In genomic region chr22:25698986-25699385, GRCh38 we compare ENCODE assay signal across 26 cellular contexts. TPM values are rescaled to one million over a fixed set of nuclear protein-coding genes. Genes with fewer than 3 reads are reported as not detected.
DNase-seq lines count a peak whose midpoint lies in the region; ATAC-seq and TF ChIP-seq lines count a peak whose summit lies in the region.
"Had no signal": no experiment of that assay in that cellular context is flagged by ENCODE, and none has a peak within 500 bp of the region (broad histone marks: within the 10 kb centered on the region; RNA-seq: fewer than 3 reads in every experiment).

No MANE protein-coding gene starts in this region.

- H3K27ac ChIP-seq in cardiac muscle cell (peak overlapping the region; percentile 4), right atrium auricular region (no peak overlapping the region)

- H3K4me3 ChIP-seq in cardiac muscle cell (no peak overlapping the region), right atrium auricular region (no peak overlapping the region)
- H3K4me3 ChIP-seq: GM12878 had no signal

- H3K27me3 Mint-ChIP-seq in brain (no peaks in the 10 kb centered on the region), nephron (ENCODE audit: low read depth) (no peaks in the 10 kb centered on the region)
- H3K27me3 Mint-ChIP-seq: CD4-positive, CD25-positive, alpha-beta regulatory T cell had no signal

- no peak overlapping the region for H3K4me3 Mint-ChIP-seq in brain
- no peak overlapping the region for H3K4me3 Mint-ChIP-seq in nephron
- H3K4me3 Mint-ChIP-seq: CD4-positive, CD25-positive, alpha-beta regulatory T cell had no signal

- DNase-seq in cardiac muscle cell (ENCODE audit: low read depth in 1 of 2, low spot score in 1 of 2): no peak
- DNase-seq in right atrium auricular region (ENCODE audit: low spot score): no peak
- no peak for DNase-seq in activated naive CD4-positive, alpha-beta T cell treated with anti-CD3 and anti-CD28 coated beads, Interleukin-2, amount 50 U/mL, for 16 hours
- DNase-seq in pons (ENCODE audit: low spot score): no peak
- DNase-seq: CD4-positive, CD25-positive, alpha-beta regulatory T cell; COR-L47; DND-41; GOT3; HCEC 1CT; IMR-90; Karpas-422; MV-4-11; NCI-H1105 treated with DMSO at 0.1 percent for 48 hours; NCI-H2029 treated with DMSO at 0.1 percent for 48 hours; NCI-H345; NCI-H524; NCI-H82; SIG-M5 had no signal

- no peak for ATAC-seq in GM19467 (IDR thresholded peaks at IDR 0.05; ENCODE audit: unreplicated experiment)
- ATAC-seq: GM12878, Panc1 had no signal

- H3K36me3 Mint-ChIP-seq in brain (peaks cover 23% of the 10 kb centered on the region), nephron (ENCODE audit: low read depth) (peaks cover 15% of the 10 kb centered on the region)

- H3K27me3 ChIP-seq in cardiac muscle cell (no peaks in the 10 kb centered on the region), right atrium auricular region (no peaks in the 10 kb centered on the region)

- no peaks in the 10 kb centered on the region for H3K9me3 ChIP-seq in cardiac muscle cell (ENCODE audit: low read depth)
- no peaks in the 10 kb centered on the region for H3K9me3 ChIP-seq in right atrium auricular region

- TF ChIP-seq CTCF in cardiac muscle cell (IDR thresholded peaks at IDR 0.05; ENCODE audit: low read depth, low read length) (no peak), right atrium auricular region (IDR thresholded peaks at IDR 0.05) (no peak), brain (conservative IDR thresholded peaks at IDR 0.05) (no peak), nephron (IDR thresholded peaks at IDR 0.05; ENCODE audit: unreplicated experiment in 3 of 3) (no peak)

- H3K36me3 ChIP-seq in cardiac muscle cell (peaks cover 3% of the 10 kb centered on the region), right atrium auricular region (no peaks in the 10 kb centered on the region)

- H3K9me3 Mint-ChIP-seq in brain (no peaks in the 10 kb centered on the region), nephron (no peaks in the 10 kb centered on the region)
- H3K9me3 Mint-ChIP-seq: CD4-positive, CD25-positive, alpha-beta regulatory T cell had no signal

- H3K4me1 ChIP-seq in cardiac muscle cell (ENCODE audit: low read depth) (peaks cover 20% of the 10 kb centered on the region), right atrium auricular region (peaks cover 0 to 20% of the 10 kb centered on the region in 2 donors)

- peak overlapping the region in 4 of 5 experiments; percentile 70 to 89 (median 80) for H3K27ac Mint-ChIP-seq in brain
- peak overlapping the region; percentile 60 to 79 (median 70) for H3K27ac Mint-ChIP-seq in nephron

- H3K4me1 Mint-ChIP-seq in brain (peaks cover 78% of the 10 kb centered on the region), nephron (peaks cover 68% of the 10 kb centered on the region)

RNA-seq across cellular contexts. Expression of gene MYO18B, which starts 43.0 kb away (rescaled TPM):
- 71.8 and 178 TPM in 2 replicates for total RNA-seq in cardiac muscle cell
- 35.6 and 79.1 TPM in 2 replicates for polyA plus RNA-seq in cardiac muscle cell
- total RNA-seq in right atrium auricular region: 100 to 1,000 TPM; 119 to 247 TPM
- 2.6 TPM for polyA plus RNA-seq in brain (ENCODE audit: insufficient read depth, low read depth, low replicate concordance)
- total RNA-seq: A673, M059J had no signal
- polyA plus RNA-seq: BJ, IMR-90 had no signal
